ENCODE assay signal across 15 cellular contexts in genomic region chr11:119689318-119689717, GRCh38. TPM values are rescaled to one million over a fixed set of nuclear protein-coding genes. Genes with fewer than 3 reads are reported as not detected.
DNase-seq lines count a peak whose midpoint lies in the region; TF ChIP-seq lines count a peak whose summit lies in the region.
"Had no signal": no experiment of that assay in that cellular context is flagged by ENCODE, and none has a peak within 500 bp of the region (broad histone marks: within the 10 kb centered on the region; RNA-seq: fewer than 3 reads in every experiment).

No MANE protein-coding gene starts in this region.

- no peaks in the 10 kb centered on the region for H3K36me3 ChIP-seq in suprapubic skin
- H3K36me3 ChIP-seq in ascending aorta: no peaks in the 10 kb centered on the region

- 73% methylated on average over 5 of the region's 6 CpGs for WGBS in suprapubic skin

- DNase-seq in ELF-1 (ENCODE audit: low read depth, low spot score): peak; percentile 74
- DNase-seq in HT-29 (ENCODE audit: low spot score): peak; percentile 45
- peak; percentile 58 for DNase-seq in islet precursor cell
- no peak for DNase-seq in suprapubic skin (ENCODE audit: low spot score in 2 of 2)
- no peak for DNase-seq in posterior cingulate gyrus
- DNase-seq in NCI-H1930 (lab: John Stamatoyannopoulos, UW): no peak
- no peak for DNase-seq in ascending aorta (ENCODE audit: low spot score in 2 of 2)
- DNase-seq: AML-193, Caco-2, NCI-H1417 treated with DMSO at 0.1 percent for 48 hours, NCI-H2029, NCI-H2171 treated with DMSO at 0.1 percent for 48 hours, Right ventricle myocardium superior had no signal

- H3K4me1 ChIP-seq in suprapubic skin (peaks cover 95% of the 10 kb centered on the region), ascending aorta (no peaks in the 10 kb centered on the region)

- TF ChIP-seq CTCF in suprapubic skin (IDR thresholded peaks at IDR 0.05) (no peak), ascending aorta (IDR thresholded peaks at IDR 0.05) (no peak)

- TF ChIP-seq EP300 in suprapubic skin (IDR thresholded peaks at IDR 0.05): no peak

- intact Hi-C loops in posterior cingulate gyrus (cut with DNase I): no loop called here
- intact Hi-C loops in ascending aorta (cut with DNase I): no loop called here

- H3K4me3 ChIP-seq in suprapubic skin (no peak overlapping the region), ascending aorta (no peak overlapping the region)
- H3K4me3 ChIP-seq: GM12878 had no signal

- peak overlapping the region; percentile 91 for H3K27ac ChIP-seq in suprapubic skin
- no peak overlapping the region for H3K27ac ChIP-seq in ascending aorta
- H3K27ac ChIP-seq: KMS-11 had no signal

- no peaks in the 10 kb centered on the region for H3K9me3 ChIP-seq in suprapubic skin
- H3K9me3 ChIP-seq in ascending aorta: no peaks in the 10 kb centered on the region
- H3K9me3 ChIP-seq: Caco-2 had no signal

- H3K27me3 ChIP-seq in suprapubic skin (no peaks in the 10 kb centered on the region), ascending aorta (no peaks in the 10 kb centered on the region)

- TF ChIP-seq POLR2A in suprapubic skin (IDR thresholded peaks at IDR 0.05): no peak

RNA-seq across cellular contexts. Expression of gene NECTIN1, which starts 39.7 kb away (rescaled TPM):
- total RNA-seq in HT-29 (2014; rRNA removed; shearing (Covaris generic)): 38.9 and 46.5 TPM in 2 replicates
- total RNA-seq in suprapubic skin (100 to 1,000 TPM; 112 to 176 (median 164) TPM), ascending aorta (1.6 TPM)

Comparison
In these comparisons a context has a peak if more than half of its experiments do, and no peak if none do; other contexts are left out.
1. DNase-seq: peak in ELF-1 (single experiment), HT-29 (single experiment) and islet precursor cell (single experiment); none in suprapubic skin (0 of 2), posterior cingulate gyrus (0 of 10), NCI-H1930 (0 of 2) and ascending aorta (0 of 2).
2. RNA of gene NECTIN1, which starts 39.7 kb away (total RNA-seq): 112 to 176 TPM in suprapubic skin and 38.9 to 46.5 TPM in HT-29; 1.6 TPM in ascending aorta (single experiment); every median in the first group is over 10 times any median in the second.